Comparison of ENCODE assay signal across 9 cellular contexts in genomic region chr10:8056378-8056777, GRCh38. TPM values are rescaled to one million over a fixed set of nuclear protein-coding genes. Genes with fewer than 3 reads are reported as not detected.
A peak's percentile ranks its signal among the peaks of the same experiment; 100 is the strongest.
DNase-seq lines count a peak whose midpoint lies in the region; ATAC-seq, FAIRE-seq and TF ChIP-seq lines count a peak whose summit lies in the region.
"Had no signal": no experiment of that assay in that cellular context is flagged by ENCODE, and none has a peak within 500 bp of the region (broad histone marks: within the 10 kb centered on the region; RNA-seq: fewer than 3 reads in every experiment).

No MANE protein-coding gene starts in this region.

- peak; percentile 12 for FAIRE-seq in endothelial cell of umbilical vein (lab: Jason Lieb, UNC)

- ATAC-seq in HG03045 (IDR thresholded peaks at IDR 0.05; ENCODE audit: unreplicated experiment) (no peak), GM18519 (IDR thresholded peaks at IDR 0.05; ENCODE audit: low FRiP score, unreplicated experiment) (no peak), HG02852 (IDR thresholded peaks at IDR 0.05; ENCODE audit: unreplicated experiment) (no peak)

- TF ChIP-seq CTCF in Calu3 (IDR thresholded peaks at IDR 0.05; ENCODE audit: unreplicated experiment) = no peak
- TF ChIP-seq CTCF in PC-9 (conservative IDR thresholded peaks at IDR 0.05) = no peak
- TF ChIP-seq CTCF in endothelial cell of umbilical vein (IDR thresholded peaks at IDR 0.05; ENCODE audit: extremely low read depth in 1 of 2, insufficient read depth in 1 of 2, low read depth in 1 of 2, low read length in 2 of 2) = no peak
- no peak for TF ChIP-seq CTCF in osteocyte (IDR thresholded peaks at IDR 0.05)
- TF ChIP-seq CTCF in A673 (conservative IDR thresholded peaks at IDR 0.05; ENCODE audit: low read depth, low read length) = no peak

- peak overlapping the region; percentile 77 for H3K9ac ChIP-seq in endothelial cell of umbilical vein (replicated peaks; ENCODE audit: extremely low read depth, insufficient read depth, low read length)

- H3K36me3 ChIP-seq in PC-9 (ENCODE audit: low read depth) (peaks cover 5% of the 10 kb centered on the region; the same call in 1 of the 2 replicates), endothelial cell of umbilical vein (ENCODE audit: control insufficient read depth in 2 of 2, extremely low read depth in 1 of 2, insufficient read depth in 2 of 2, low read length in 2 of 2) (peaks cover 0 to 12% of the 10 kb centered on the region in 2 experiments), A673 (ENCODE audit: insufficient read depth, low read length, poor library complexity, severe bottlenecking) (no peaks in the 10 kb centered on the region)

- H3K27ac Mint-ChIP-seq in Calu3 (ENCODE audit: unreplicated experiment) (no peak overlapping the region), osteocyte (ENCODE audit: unreplicated experiment) (no peak overlapping the region)

- no peaks in the 10 kb centered on the region for H3K9me1 ChIP-seq in endothelial cell of umbilical vein (replicated peaks; ENCODE audit: control insufficient read depth, extremely low read depth, insufficient read depth, low read length)

- H3K36me3 Mint-ChIP-seq in Calu3 (ENCODE audit: insufficient read depth, unreplicated experiment) (peaks cover 29% of the 10 kb centered on the region), osteocyte (ENCODE audit: unreplicated experiment) (no peaks in the 10 kb centered on the region)

- H4K20me1 ChIP-seq in PC-9 (ENCODE audit: insufficient read depth) (no peaks in the 10 kb centered on the region), endothelial cell of umbilical vein (replicated peaks; ENCODE audit: control insufficient read depth, extremely low read depth, insufficient read depth, low read length) (no peaks in the 10 kb centered on the region)

- H3K27me3 Mint-ChIP-seq in Calu3 (ENCODE audit: unreplicated experiment) (peaks cover 11% of the 10 kb centered on the region), osteocyte (ENCODE audit: unreplicated experiment) (peaks cover 80% of the 10 kb centered on the region)

- H3K4me1 ChIP-seq in PC-9 (replicated peaks; ENCODE audit: insufficient read depth) = no peaks in the 10 kb centered on the region
- peaks cover 51% of the 10 kb centered on the region for H3K4me1 ChIP-seq in endothelial cell of umbilical vein (ENCODE audit: control insufficient read depth, extremely low read depth, insufficient read depth, low read length)
- H3K4me1 ChIP-seq in A673 (ENCODE audit: insufficient read depth, low read length, poor library complexity, severe bottlenecking) = peaks cover 23% of the 10 kb centered on the region

- H3K4me3 Mint-ChIP-seq in Calu3 (ENCODE audit: low read depth, unreplicated experiment) (peak overlapping the region; percentile 28), osteocyte (ENCODE audit: unreplicated experiment) (peak overlapping the region; percentile 29)

- H3K4me2 ChIP-seq in PC-9 (peak overlapping the region; percentile 77), endothelial cell of umbilical vein (ENCODE audit: insufficient read depth, low read length) (peak overlapping the region; percentile 88)

- H3K9me2 ChIP-seq in PC-9 (ENCODE audit: insufficient read depth) = no peaks in the 10 kb centered on the region

- H3K4me1 Mint-ChIP-seq in Calu3 (ENCODE audit: low read depth, unreplicated experiment) = peaks cover 9% of the 10 kb centered on the region
- peaks cover 30% of the 10 kb centered on the region for H3K4me1 Mint-ChIP-seq in osteocyte (ENCODE audit: unreplicated experiment)

- H3K27ac ChIP-seq in PC-9 = peak overlapping the region; percentile 87
- peak overlapping the region; percentile 79 for H3K27ac ChIP-seq in endothelial cell of umbilical vein (ENCODE audit: insufficient read depth, low read depth, low read length)
- H3K27ac ChIP-seq in A673 (ENCODE audit: low read depth, low read length, poor library complexity, severe bottlenecking) = no peak overlapping the region

- H3K9me3 Mint-ChIP-seq in Calu3 (ENCODE audit: low read depth, unreplicated experiment) = no peaks in the 10 kb centered on the region
- H3K9me3 Mint-ChIP-seq in osteocyte (ENCODE audit: unreplicated experiment) = no peaks in the 10 kb centered on the region

- no peak for TF ChIP-seq POLR2A in endothelial cell of umbilical vein (IDR thresholded peaks at IDR 0.05; ENCODE audit: low read depth, low read length)

- H3K27me3 ChIP-seq in PC-9 (ENCODE audit: insufficient read depth, low read depth) (no peaks in the 10 kb centered on the region), endothelial cell of umbilical vein (ENCODE audit: control insufficient read depth in 2 of 2, insufficient read depth in 2 of 2, low read length in 2 of 2) (no peaks in the 10 kb centered on the region), A673 (replicated peaks; ENCODE audit: insufficient read depth, low read depth, low read length, poor library complexity) (peaks cover 21% of the 10 kb centered on the region)

- dilution Hi-C loops in endothelial cell of umbilical vein (cut with MboI; ENCODE audit: extremely low pct_ligation_motif_present, low sequenced_read_pairs) = no loop called here

- H2AFZ ChIP-seq in PC-9 = no peak overlapping the region
- no peak overlapping the region for H2AFZ ChIP-seq in endothelial cell of umbilical vein (ENCODE audit: low read depth, low read length)

- POLR2A ChIA-PET in PC-9 (lab: Charles Lee; ENCODE audit: unreplicated experiment) (no interaction called here), endothelial cell of umbilical vein (lab: Charles Lee) (no interaction called here), A673 (lab: Charles Lee; ENCODE audit: low non-redundant PET) (no interaction called here)

- DNase-seq in Calu3 = no peak
- DNase-seq in PC-9 = no peak
- DNase-seq in endothelial cell of umbilical vein (ENCODE audit: low read depth, low spot score) = peak; percentile 34
- no peak for DNase-seq in osteocyte (ENCODE audit: extremely low spot score, unreplicated experiment)
- DNase-seq in A673 (ENCODE audit: low spot score) = no peak
- DNase-seq: NCI-H2029 had no signal

- no peaks in the 10 kb centered on the region for H3F3A ChIP-seq in PC-9 (ENCODE audit: insufficient read depth, low read depth)

- H3K79me2 ChIP-seq in PC-9 (ENCODE audit: low read depth) (peaks cover 60% of the 10 kb centered on the region), endothelial cell of umbilical vein (ENCODE audit: control insufficient read depth, insufficient read depth, low read length) (peaks cover 78% of the 10 kb centered on the region)

- intact Hi-C loops in Calu3 (cut with micrococcal nuclease; ENCODE audit: unreplicated experiment) (loop anchor here (10.0 kb wide), 1 partner anchor 248 kb away; no protein-coding TSS in a partner anchor), PC-9 (cut with micrococcal nuclease; ENCODE audit: unreplicated experiment) (loop anchor here (10.0 kb wide), 1 partner anchor 488 kb away; no protein-coding TSS in a partner anchor), endothelial cell of umbilical vein (cut with micrococcal nuclease) (loop anchor here (10.0 kb wide), 2 partner anchors 532 to 1018 kb away; no protein-coding TSS in a partner anchor), A673 (cut with micrococcal nuclease; ENCODE audit: unreplicated experiment) (loop anchor here (10.0 kb wide), 1 partner anchor 1148 kb away; no protein-coding TSS in a partner anchor)

- CTCF ChIA-PET in Calu3 (lab: Charles Lee) (no interaction called here), PC-9 (lab: Charles Lee) (no interaction called here), endothelial cell of umbilical vein (lab: Charles Lee) (interaction anchor here (0.6 kb wide), 2 partner anchors 255 to 735 kb away, joined by 3 read pairs; no protein-coding TSS in a partner anchor), A673 (lab: Charles Lee) (no interaction called here)

- peak overlapping the region; percentile 58; the same call in 1 of the 2 replicates for H3K4me3 ChIP-seq in PC-9
- H3K4me3 ChIP-seq in endothelial cell of umbilical vein (replicated peaks in 1 of 3; ENCODE audit: insufficient read depth in 1 of 3, low read depth in 1 of 3, low read length in 3 of 3) = peak overlapping the region; percentile 81 to 95 (median 91)
- no peak overlapping the region for H3K4me3 ChIP-seq in A673 (ENCODE audit: low read depth, low read length, poor library complexity, severe bottlenecking)

- H3K9me3 ChIP-seq in PC-9 (ENCODE audit: insufficient read depth, low read depth) (no peaks in the 10 kb centered on the region), endothelial cell of umbilical vein (replicated peaks; ENCODE audit: control insufficient read depth, insufficient read depth, low read length) (no peaks in the 10 kb centered on the region), A673 (ENCODE audit: low read depth, low read length, poor library complexity, severe bottlenecking) (no peaks in the 10 kb centered on the region)

- BruUV-seq in Calu3 (replicated peaks; lab: Mats Ljungman, UMichigan) = no TSS peak
- no TSS peak for BruUV-seq in PC-9 (replicated peaks; lab: Mats Ljungman, UMichigan)
- no TSS peak for BruUV-seq in endothelial cell of umbilical vein (replicated peaks; lab: Mats Ljungman, UMichigan)
- no TSS peak for BruUV-seq in A673 (replicated peaks; lab: Mats Ljungman, UMichigan)

TF ChIP-seq in endothelial cell of umbilical vein, 7 proteins besides CTCF, POLR2A, EP300 and RAD21 (continues in another document):
- TF ChIP-seq JUN (IDR thresholded peaks at IDR 0.05; ENCODE audit: borderline replicate concordance, insufficient read depth, insufficient read length, low read depth) = no peak
- TF ChIP-seq FOS (IDR thresholded peaks at IDR 0.05; ENCODE audit: borderline replicate concordance, insufficient read depth, low read length) = no peak
- TF ChIP-seq EZH2 (IDR thresholded peaks at IDR 0.05; ENCODE audit: borderline replicate concordance, low read depth, low read length, severe bottlenecking) = no peak
- no peak for TF ChIP-seq MAX (IDR thresholded peaks at IDR 0.05; ENCODE audit: insufficient read depth, insufficient read length)
- no peak for TF ChIP-seq GATA2 (IDR thresholded peaks at IDR 0.05; ENCODE audit: insufficient read depth, insufficient read length, low read depth, low read length)
- TF ChIP-seq MYC (IDR thresholded peaks at IDR 0.05; ENCODE audit: low read depth, low read length) = no peak

RNA-seq across cellular contexts. Expression of gene GATA3, which starts 1.9 kb away (rescaled TPM):
- total RNA-seq in Calu3 (2022) = 5.0 and 8.2 TPM in 2 replicates
- total RNA-seq in PC-9 (2021) = 41.2 and 43.6 TPM in 2 replicates
- 30.9 and 33.0 TPM in 2 replicates for total RNA-seq in endothelial cell of umbilical vein
- polyA plus RNA-seq in endothelial cell of umbilical vein = 7.2 and 9.3 TPM in 2 replicates
- 6.7 and 7.0 TPM in 2 replicates for polyA plus RNA-seq in endothelial cell of umbilical vein (2011; cell fraction: cytosol; rRNA removed)
- 13.5 and 14.3 TPM in 2 replicates for polyA plus RNA-seq in endothelial cell of umbilical vein (2011; cell fraction: nucleus; rRNA removed)
- 16.6 and 19.7 TPM in 2 replicates for polyA plus RNA-seq in endothelial cell of umbilical vein (2012)
- 2.5 TPM in 2 replicates for polyA minus RNA-seq in endothelial cell of umbilical vein
- not detected for polyA minus RNA-seq in endothelial cell of umbilical vein (2011; cell fraction: cytosol; rRNA and poly(A)+ RNA removed)
- polyA minus RNA-seq in endothelial cell of umbilical vein (2011; cell fraction: nucleus; rRNA and poly(A)+ RNA removed) = 5.0 and 8.9 TPM in 2 replicates
- total RNA-seq in osteocyte = not detected in 2 replicates
- total RNA-seq in A673 (2021) = 3.0 and 3.1 TPM in 2 replicates
